8 cellular contexts compared by ENCODE assay signal in genomic region chr11:68003846-68004550, GRCh38. TPM values are rescaled to one million over a fixed set of nuclear protein-coding genes. Genes with fewer than 3 reads are reported as not detected.
A peak's percentile ranks its signal among the peaks of the same experiment; 100 is the strongest.
DNase-seq lines count a peak whose midpoint lies in the region; ATAC-seq, FAIRE-seq and TF ChIP-seq lines count a peak whose summit lies in the region.

TSS of gene UNC93B1 (minus strand) at chr11:68004097. CDS start at chr11:68004043, 54 bp downstream.

- H3K4me1 Mint-ChIP-seq in natural killer cell = peaks cover 2 to 24% of the 10 kb centered on the region in 2 donors

- peaks cover 43% of the 10 kb centered on the region for H3F3A ChIP-seq in PC-9 (ENCODE audit: insufficient read depth, low read depth)

- H3K27me3 Mint-ChIP-seq in natural killer cell (ENCODE audit: low read depth in 2 of 2) = no peaks in the 10 kb centered on the region

- peaks cover 12% of the 10 kb centered on the region for H3K4me1 ChIP-seq in PC-9 (replicated peaks; ENCODE audit: insufficient read depth)
- peaks cover 10 to 41% (median 22%) of the 10 kb centered on the region in 3 donors for H3K4me1 ChIP-seq in esophagus squamous epithelium

- WGBS in esophagus squamous epithelium, 2 donors = 3 to 15% methylated on average over 7 to 15 of the region's 64 CpGs

- ATAC-seq in HG03175 (IDR thresholded peaks at IDR 0.05; ENCODE audit: unreplicated experiment) (peak; percentile 55), natural killer cell (peak; percentile 91 to 95 (median 94))

- no peaks in the 10 kb centered on the region for H3K79me2 ChIP-seq in PC-9 (ENCODE audit: low read depth)

- POLR2A ChIA-PET in PC-9 (lab: Charles Lee; ENCODE audit: unreplicated experiment) = interaction anchor here (0.6 kb wide), 1 partner anchor 268 kb away, joined by 6 read pairs; the partner anchor contains the start of gene C11orf24

- CTCF ChIA-PET in PC-9 (lab: Charles Lee) = no interaction called here

- H3K9me3 Mint-ChIP-seq in natural killer cell = no peaks in the 10 kb centered on the region

- peak within 1 kb of the TSS; percentile 59 to 79 for H3K27ac Mint-ChIP-seq in natural killer cell

- FAIRE-seq in GM18507 (lab: Jason Lieb, UNC) = peak; percentile 93

- H3K4me3 ChIP-seq in PC-9 (peak within 1 kb of the TSS; percentile 68), esophagus squamous epithelium (peak within 1 kb of the TSS; percentile 60 to 94 (median 81))

- DNase-seq in 8988T (peak; percentile 89), GM18507 (ENCODE audit: extremely low spot score, insufficient read length, low read depth) (peak; percentile 76), PC-9 (peak; percentile 83 to 92), esophagus squamous epithelium (lab: John Stamatoyannopoulos, UW) (peak; percentile 74), natural killer cell (peak; percentile 74)
- peak; percentile 77 for DNase-seq in activated T-cell treated with anti-CD3 and anti-CD28 coated beads, Interleukin-2, amount 50 U/mL, for 1 hour
- DNase-seq in stimulated activated naive CD4-positive, alpha-beta T cell treated with Interleukin-2 at 50 U/mL for 16 hours (lab: John Stamatoyannopoulos, UW) = peak; percentile 69

- H3K4me3 Mint-ChIP-seq in natural killer cell = peak within 1 kb of the TSS; percentile 91

- H3K36me3 ChIP-seq in PC-9 (ENCODE audit: low read depth) (no peaks in the 10 kb centered on the region), esophagus squamous epithelium (peaks cover 0 to 5% (median 0%) of the 10 kb centered on the region in 3 donors)

- H3K9me3 ChIP-seq in PC-9 (ENCODE audit: insufficient read depth, low read depth) = no peaks in the 10 kb centered on the region
- H3K9me3 ChIP-seq in esophagus squamous epithelium = no peaks in the 10 kb centered on the region

- H3K27me3 ChIP-seq in PC-9 (ENCODE audit: insufficient read depth, low read depth) = no peaks in the 10 kb centered on the region
- no peaks in the 10 kb centered on the region for H3K27me3 ChIP-seq in esophagus squamous epithelium

- no TSS peak for BruUV-seq in PC-9 (replicated peaks; lab: Mats Ljungman, UMichigan)

- intact Hi-C loops in PC-9 (cut with micrococcal nuclease; ENCODE audit: unreplicated experiment) = loop anchor here (1.0 kb wide), 1 partner anchor 12 kb away; no protein-coding TSS in a partner anchor
- intact Hi-C loops in esophagus squamous epithelium (cut with DNase I) = loop anchor here (10.0 kb wide), 1 partner anchor 211 kb away; the partner anchor contains the start of gene KMT5B
- intact Hi-C loops in natural killer cell (cut with micrococcal nuclease) = loop anchor here (10.0 kb wide), 1 partner anchor 201 kb away; no protein-coding TSS in a partner anchor

- peak within 1 kb of the TSS; percentile 87 for H3K4me2 ChIP-seq in PC-9

- TF ChIP-seq POLR2A in esophagus squamous epithelium (IDR thresholded peaks at IDR 0.05) = peak in 3 of 4 donors; percentile 50 to 80 (median 72)

- H2AFZ ChIP-seq in PC-9 = peak within 1 kb of the TSS; percentile 78

- H3K36me3 Mint-ChIP-seq in natural killer cell = no peaks in the 10 kb centered on the region

- H3K9me2 ChIP-seq in PC-9 (ENCODE audit: insufficient read depth) = no peaks in the 10 kb centered on the region

- H4K20me1 ChIP-seq in PC-9 (ENCODE audit: insufficient read depth) = no peaks in the 10 kb centered on the region

- TF ChIP-seq CTCF in PC-9 (conservative IDR thresholded peaks at IDR 0.05) (no peak), esophagus squamous epithelium (IDR thresholded peaks at IDR 0.05) (peak in 1 of 6 experiments; percentile 5), natural killer cell (IDR thresholded peaks at IDR 0.05) (no peak)

- H3K27ac ChIP-seq in PC-9 (no peak within 1 kb of the TSS), esophagus squamous epithelium (peak within 1 kb of the TSS; percentile 43 to 91 (median 85))

RNA-seq across cellular contexts. Expression of gene UNC93B1, which starts in this region (rescaled TPM):
- total RNA-seq in PC-9 (2021) = 75.5 and 94.4 TPM in 2 replicates
- 10 to 100 TPM; 13.5 to 38.0 (median 31.5) TPM for total RNA-seq in esophagus squamous epithelium
- 10 to 100 TPM; 26.6 to 44.3 (median 39.7) TPM for total RNA-seq in natural killer cell
